ENCODE assay signal across 15 cellular contexts in the genomic region with DNA sequence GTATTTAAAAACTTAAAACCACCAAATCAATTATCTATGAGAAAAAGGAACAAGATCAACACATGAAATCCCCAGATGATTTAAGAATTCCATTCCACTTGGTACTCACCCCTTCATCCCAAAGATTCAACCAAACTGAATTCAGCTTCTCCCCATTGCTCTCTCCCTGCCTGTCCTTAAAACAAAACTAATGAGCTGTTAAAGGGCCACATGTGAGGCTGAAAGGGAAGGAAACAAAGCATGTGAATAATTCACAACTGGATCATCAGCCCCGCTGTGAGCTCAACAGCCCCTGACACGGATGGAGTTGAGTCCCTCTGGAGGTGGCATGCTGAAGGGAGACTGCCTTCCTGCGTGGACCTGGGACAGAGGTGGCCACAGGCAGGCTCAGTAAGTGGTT. TPM values are rescaled to one million over a fixed set of nuclear protein-coding genes. Genes with fewer than 3 reads are reported as not detected.
DNase-seq lines count a peak whose midpoint lies in the region; ATAC-seq and TF ChIP-seq lines count a peak whose summit lies in the region.
"Had no signal": no experiment of that assay in that cellular context is flagged by ENCODE, and none has a peak within 500 bp of the region (broad histone marks: within the 10 kb centered on the region; RNA-seq: fewer than 3 reads in every experiment).

No MANE protein-coding gene starts in this region.

- POLR2A ChIA-PET in activated CD8-positive, alpha-beta T cell treated with anti-CD3 and anti-CD28 coated beads for 36 hours (lab: Charles Lee), result interaction anchor here (0.7 to 1.9 kb wide), 3 partner anchors 16 to 939 kb away, joined by 3 to 4 read pairs (median 4); no protein-coding TSS in a partner anchor

- TF ChIP-seq CTCF in natural killer cell (IDR thresholded peaks at IDR 0.05) (no peak), left ventricle myocardium inferior (IDR thresholded peaks at IDR 0.05; ENCODE audit: borderline replicate concordance) (no peak), MM.1S (IDR thresholded peaks at IDR 0.05; ENCODE audit: low read length) (no peak)
- TF ChIP-seq CTCF in activated CD8-positive, alpha-beta T cell treated with anti-CD3 and anti-CD28 coated beads for 36 hours (IDR thresholded peaks at IDR 0.05), result no peak

- intact Hi-C loops in natural killer cell (cut with micrococcal nuclease) (loop anchor here (10.0 kb wide), 1 partner anchor 425 kb away; the partner anchor contains the start of gene NIPSNAP2), left ventricle myocardium inferior (cut with micrococcal nuclease) (no loop called here)
- intact Hi-C loops in activated CD8-positive, alpha-beta T cell treated with anti-CD3 and anti-CD28 coated beads for 36 hours (cut with micrococcal nuclease), result no loop called here

- no peaks in the 10 kb centered on the region for H3K36me3 ChIP-seq in left ventricle myocardium inferior
- peaks cover 3% of the 10 kb centered on the region for H3K36me3 ChIP-seq in MM.1S (replicated peaks; ENCODE audit: insufficient read depth, low read length)
- H3K36me3 ChIP-seq: gastrocnemius medialis, stomach had no signal

- H3K36me3 Mint-ChIP-seq in natural killer cell treated with Interleukin-12 subunit alpha and Interleukin-12 subunit beta and Interleukin-15 and Interleukin-18, amount 100 ng/mL, for 72 hours, result peaks cover 25% of the 10 kb centered on the region
- no peaks in the 10 kb centered on the region for H3K36me3 Mint-ChIP-seq in natural killer cell
- H3K36me3 Mint-ChIP-seq in stimulated activated naive B cell treated with anti-CD40 and anti-IgM and Interleukin-4, amounts not matched to agents 10 μg/mL and 1 μg/mL and 100 μg/mL, for 72 hours, result peaks cover 45 to 70% of the 10 kb centered on the region in 2 donors
- H3K36me3 Mint-ChIP-seq in activated CD8-positive, alpha-beta T cell treated with anti-CD3 and anti-CD28 coated beads for 36 hours (ENCODE audit: low read depth), result peaks cover 21% of the 10 kb centered on the region

- peak overlapping the region; percentile 89 to 95 for H3K27ac Mint-ChIP-seq in natural killer cell treated with Interleukin-12 subunit alpha and Interleukin-12 subunit beta and Interleukin-15 and Interleukin-18, amount 100 ng/mL, for 72 hours
- no peak overlapping the region for H3K27ac Mint-ChIP-seq in natural killer cell
- H3K27ac Mint-ChIP-seq in stimulated activated naive B cell treated with anti-CD40 and anti-IgM and Interleukin-4, amounts not matched to agents 10 μg/mL and 1 μg/mL and 100 μg/mL, for 72 hours, result peak overlapping the region; percentile 76
- no peak overlapping the region for H3K27ac Mint-ChIP-seq in activated CD8-positive, alpha-beta T cell treated with anti-CD3 and anti-CD28 coated beads for 36 hours

- H4K20me1 ChIP-seq in MM.1S (ENCODE audit: insufficient read depth, low read length), result no peaks in the 10 kb centered on the region

- H3K27me3 ChIP-seq in left ventricle myocardium inferior (ENCODE audit: low read depth) (no peaks in the 10 kb centered on the region), MM.1S (replicated peaks; ENCODE audit: insufficient read depth, low read length) (no peaks in the 10 kb centered on the region)
- H3K27me3 ChIP-seq: gastrocnemius medialis, stomach had no signal

- H3K27me3 Mint-ChIP-seq in natural killer cell treated with Interleukin-12 subunit alpha and Interleukin-12 subunit beta and Interleukin-15 and Interleukin-18, amount 100 ng/mL, for 72 hours, result no peaks in the 10 kb centered on the region
- no peaks in the 10 kb centered on the region for H3K27me3 Mint-ChIP-seq in natural killer cell (ENCODE audit: low read depth in 2 of 2)
- H3K27me3 Mint-ChIP-seq in stimulated activated naive B cell treated with anti-CD40 and anti-IgM and Interleukin-4, amounts not matched to agents 10 μg/mL and 1 μg/mL and 100 μg/mL, for 72 hours, result no peaks in the 10 kb centered on the region
- H3K27me3 Mint-ChIP-seq in activated CD8-positive, alpha-beta T cell treated with anti-CD3 and anti-CD28 coated beads for 36 hours, result no peaks in the 10 kb centered on the region

- H3K79me2 ChIP-seq in MM.1S (ENCODE audit: low read length), result peaks cover 89% of the 10 kb centered on the region

- no peaks in the 10 kb centered on the region for H3K9me3 Mint-ChIP-seq in natural killer cell treated with Interleukin-12 subunit alpha and Interleukin-12 subunit beta and Interleukin-15 and Interleukin-18, amount 100 ng/mL, for 72 hours
- no peaks in the 10 kb centered on the region for H3K9me3 Mint-ChIP-seq in natural killer cell
- H3K9me3 Mint-ChIP-seq in stimulated activated naive B cell treated with anti-CD40 and anti-IgM and Interleukin-4, amounts not matched to agents 10 μg/mL and 1 μg/mL and 100 μg/mL, for 72 hours, result peaks cover 2 to 8% of the 10 kb centered on the region in 2 donors
- no peaks in the 10 kb centered on the region for H3K9me3 Mint-ChIP-seq in activated CD8-positive, alpha-beta T cell treated with anti-CD3 and anti-CD28 coated beads for 36 hours
- H3K9me3 Mint-ChIP-seq: activated T-cell treated with anti-CD3 and anti-CD28 coated beads, Interleukin-2, amount 50 U/mL, for 72 hours had no signal

- H3K4me2 ChIP-seq in MM.1S (ENCODE audit: low read depth, low read length), result no peak overlapping the region

- H3K27ac ChIP-seq in left ventricle myocardium inferior (replicated peaks) (no peak overlapping the region), MM.1S (ENCODE audit: low read length) (no peak overlapping the region)
- H3K27ac ChIP-seq: gastrocnemius medialis had no signal

- H3K9me3 ChIP-seq in left ventricle myocardium inferior (replicated peaks), result no peaks in the 10 kb centered on the region
- no peaks in the 10 kb centered on the region for H3K9me3 ChIP-seq in MM.1S (replicated peaks; ENCODE audit: insufficient read depth, low read length)
- H3K9me3 ChIP-seq: gastrocnemius medialis, stomach had no signal

- H3F3A ChIP-seq in MM.1S (ENCODE audit: insufficient read depth, low read length), result peaks cover 40% of the 10 kb centered on the region

- H3K4me1 Mint-ChIP-seq in natural killer cell treated with Interleukin-12 subunit alpha and Interleukin-12 subunit beta and Interleukin-15 and Interleukin-18, amount 100 ng/mL, for 72 hours (ENCODE audit: low read depth in 2 of 2), result peaks cover 78 to 89% of the 10 kb centered on the region in 2 donors
- H3K4me1 Mint-ChIP-seq in natural killer cell, result peaks cover 69 to 75% of the 10 kb centered on the region in 2 donors
- H3K4me1 Mint-ChIP-seq in stimulated activated naive B cell treated with anti-CD40 and anti-IgM and Interleukin-4, amounts not matched to agents 10 μg/mL and 1 μg/mL and 100 μg/mL, for 72 hours, result peaks cover 63 to 77% of the 10 kb centered on the region in 2 donors
- peaks cover 63% of the 10 kb centered on the region for H3K4me1 Mint-ChIP-seq in activated CD8-positive, alpha-beta T cell treated with anti-CD3 and anti-CD28 coated beads for 36 hours (ENCODE audit: low read depth)

- no peak overlapping the region for H3K9ac ChIP-seq in MM.1S (ENCODE audit: low read length)

- ATAC-seq in natural killer cell treated with Interleukin-12 subunit alpha and Interleukin-12 subunit beta and Interleukin-15 and Interleukin-18, amount 100 ng/mL, for 72 hours, result no peak
- no peak for ATAC-seq in natural killer cell
- no peak for ATAC-seq in stimulated activated naive B cell treated with anti-CD40 and anti-IgM and Interleukin-4, amounts not matched to agents 10 μg/mL and 1 μg/mL and 100 μg/mL, for 72 hours (replicated peaks)
- no peak for ATAC-seq in activated CD8-positive, alpha-beta T cell treated with anti-CD3 and anti-CD28 coated beads for 36 hours
- ATAC-seq: activated T-cell treated with anti-CD3 and anti-CD28 coated beads, Interleukin-2, amount 50 U/mL, for 72 hours; gastrocnemius medialis had no signal

- H2AFZ ChIP-seq in MM.1S (ENCODE audit: low read length), result no peak overlapping the region

- H3K4me1 ChIP-seq in left ventricle myocardium inferior (peaks cover 36% of the 10 kb centered on the region), MM.1S (ENCODE audit: low read length) (peaks cover 40% of the 10 kb centered on the region)

- no peaks in the 10 kb centered on the region for H3K9me2 ChIP-seq in MM.1S (replicated peaks; ENCODE audit: insufficient read depth, low read length)

- no peak for DNase-seq in natural killer cell treated with Interleukin-12 subunit alpha and Interleukin-12 subunit beta and Interleukin-15 and Interleukin-18, amount 100 ng/mL, for 72 hours (ENCODE audit: low spot score)
- no peak for DNase-seq in natural killer cell
- peak; percentile 48 for DNase-seq in NCI-H1694 treated with DMSO at 0.1 percent for 48 hours (lab: John Stamatoyannopoulos, UW)
- DNase-seq in dermis blood vessel endothelial cell, result peak; percentile 19
- no peak for DNase-seq in stimulated activated naive B cell treated with anti-CD40 and anti-IgM and Interleukin-4, amounts not matched to agents 10 μg/mL and 1 μg/mL and 100 μg/mL, for 72 hours
- DNase-seq in left ventricle myocardium inferior, result no peak
- no peak for DNase-seq in MM.1S
- no peak for DNase-seq in activated CD8-positive, alpha-beta T cell treated with anti-CD3 and anti-CD28 coated beads for 36 hours
- DNase-seq: activated CD4-positive, alpha-beta T cell treated with anti-CD3 and anti-CD28 coated beads for 1 hour; activated T-cell treated with anti-CD3 and anti-CD28 coated beads, Interleukin-2, amount 50 U/mL, for 72 hours; effector CD8-positive, alpha-beta T cell; gastrocnemius medialis; NCI-H1105 treated with DMSO at 0.1 percent for 48 hours; NCI-H82; stomach had no signal

- peak overlapping the region; percentile 39 for H3K4me3 Mint-ChIP-seq in natural killer cell treated with Interleukin-12 subunit alpha and Interleukin-12 subunit beta and Interleukin-15 and Interleukin-18, amount 100 ng/mL, for 72 hours
- H3K4me3 Mint-ChIP-seq in natural killer cell, result no peak overlapping the region
- peak overlapping the region in 1 of 2 donors; percentile 19 for H3K4me3 Mint-ChIP-seq in stimulated activated naive B cell treated with anti-CD40 and anti-IgM and Interleukin-4, amounts not matched to agents 10 μg/mL and 1 μg/mL and 100 μg/mL, for 72 hours
- H3K4me3 Mint-ChIP-seq in activated CD8-positive, alpha-beta T cell treated with anti-CD3 and anti-CD28 coated beads for 36 hours, result no peak overlapping the region
- H3K4me3 Mint-ChIP-seq: activated T-cell treated with anti-CD3 and anti-CD28 coated beads, Interleukin-2, amount 50 U/mL, for 72 hours had no signal

- CTCF ChIA-PET in activated CD8-positive, alpha-beta T cell treated with anti-CD3 and anti-CD28 coated beads for 36 hours (lab: Charles Lee), result interaction anchor here (1.9 kb wide), 1 partner anchor 13 kb away, joined by 4 read pairs; no protein-coding TSS in a partner anchor

- H3K4me3 ChIP-seq in left ventricle myocardium inferior, result no peak overlapping the region
- no peak overlapping the region for H3K4me3 ChIP-seq in MM.1S (ENCODE audit: low read length)
- H3K4me3 ChIP-seq: gastrocnemius medialis, stomach had no signal

RNA-seq across cellular contexts. Expression of gene VOPP1, which starts 32.9 kb away (rescaled TPM):
- total RNA-seq in natural killer cell treated with Interleukin-12 subunit alpha and Interleukin-12 subunit beta and Interleukin-15 and Interleukin-18, amount 100 ng/mL, for 72 hours, result 100 to 1,000 TPM; 204 to 244 TPM
- total RNA-seq in natural killer cell (100 to 1,000 TPM in 2 of 3 donors, 10 to 100 TPM in 1; 79.3 to 115 (median 110) TPM), dermis blood vessel endothelial cell (140 and 171 TPM in 2 replicates), left ventricle myocardium inferior (23.7 TPM)
- 10 to 100 TPM; 32.6 to 34.7 TPM for total RNA-seq in activated CD8-positive, alpha-beta T cell treated with anti-CD3 and anti-CD28 coated beads for 36 hours

Comparison
In these comparisons a context has a peak if more than half of its experiments do, and no peak if none do; other contexts are left out.
1. H3K27ac Mint-ChIP-seq: peak in natural killer cell treated with Interleukin-12 subunit alpha and Interleukin-12 subunit beta and Interleukin-15 and Interleukin-18, amount 100 ng/mL, for 72 hours (2 of 2) and stimulated activated naive B cell treated with anti-CD40 and anti-IgM and Interleukin-4, amounts not matched to agents 10 μg/mL and 1 μg/mL and 100 μg/mL, for 72 hours (single experiment); none in natural killer cell (0 of 2) and activated CD8-positive, alpha-beta T cell treated with anti-CD3 and anti-CD28 coated beads for 36 hours (single experiment).
2. DNase-seq: peak in NCI-H1694 treated with DMSO at 0.1 percent for 48 hours (single experiment) and dermis blood vessel endothelial cell (single experiment); none in natural killer cell treated with Interleukin-12 subunit alpha and Interleukin-12 subunit beta and Interleukin-15 and Interleukin-18, amount 100 ng/mL, for 72 hours (single experiment), natural killer cell (single experiment), stimulated activated naive B cell treated with anti-CD40 and anti-IgM and Interleukin-4, amounts not matched to agents 10 μg/mL and 1 μg/mL and 100 μg/mL, for 72 hours (single experiment), left ventricle myocardium inferior (single experiment), MM.1S (single experiment) and activated CD8-positive, alpha-beta T cell treated with anti-CD3 and anti-CD28 coated beads for 36 hours (single experiment).